ENCODE assay signal across 8 cellular contexts in the genomic region with DNA sequence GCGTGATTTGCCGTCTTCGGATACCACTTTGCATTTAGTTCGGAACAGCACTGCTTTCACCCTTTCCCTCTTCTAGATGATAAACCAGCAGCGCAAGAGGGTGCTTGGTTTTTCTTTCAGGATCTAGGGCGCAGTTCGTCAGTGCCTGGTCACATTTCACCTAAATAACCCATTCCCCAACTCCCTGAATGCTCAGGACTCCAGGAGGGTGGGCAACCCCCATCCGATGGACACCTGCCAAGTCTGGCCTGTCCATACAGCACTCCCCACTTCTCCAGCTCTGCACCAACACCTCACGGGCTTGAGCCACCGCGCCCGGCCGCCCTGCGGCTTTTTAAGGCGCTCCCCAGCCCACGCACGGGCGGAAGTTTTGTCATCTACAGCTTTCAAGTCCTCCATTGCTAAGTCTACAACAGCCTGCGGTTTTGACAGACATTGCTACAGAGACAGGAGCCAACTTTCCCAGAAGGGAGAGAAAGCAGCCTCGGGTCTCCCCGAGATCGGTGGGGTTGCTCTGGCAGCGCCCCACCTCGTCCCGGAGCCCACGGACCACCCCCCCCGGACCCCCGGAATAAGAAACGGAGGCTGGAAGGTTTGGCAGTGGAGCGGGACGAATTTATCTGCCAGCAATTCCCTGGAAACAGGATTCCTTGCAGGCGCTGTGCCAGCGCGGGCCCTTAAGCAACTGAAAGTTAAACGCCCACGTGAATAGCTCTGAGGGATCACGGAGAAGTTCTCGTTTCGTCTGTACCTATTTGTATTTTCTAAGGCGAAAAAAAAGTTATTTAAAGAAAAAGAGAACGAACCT. TPM values are rescaled to one million over a fixed set of nuclear protein-coding genes. Genes with fewer than 3 reads are reported as not detected.
DNase-seq lines count a peak whose midpoint lies in the region; ATAC-seq and TF ChIP-seq lines count a peak whose summit lies in the region.

No MANE protein-coding gene starts in this region.

- H3K27me3 Mint-ChIP-seq in activated CD4-positive, alpha-beta T cell treated with anti-CD3 and anti-CD28 coated beads, Interleukin-2, amount 10 ng/mL, durations not matched to agents 24 days and 14 days, result no peaks in the 10 kb centered on the region

- no peak for TF ChIP-seq CTCF in dorsolateral prefrontal cortex (IDR thresholded peaks at IDR 0.05 in 54 of 56, conservative IDR thresholded peaks at IDR 0.05 in 2 of 56; ENCODE audit: low read depth in 1 of 56, partially characterized antibody in 56 of 56)

- H3K4me3 ChIP-seq in dorsolateral prefrontal cortex, result peak overlapping the region in 55 of 59 donors; percentile 7 to 62 (median 39)

- peak; percentile 69 for DNase-seq in COLO829 (ENCODE audit: low spot score)
- peak; percentile 39 for DNase-seq in HT1080 (ENCODE audit: low read depth)
- peak; percentile 91 for DNase-seq in activated CD4-positive, alpha-beta T cell treated with anti-CD3 and anti-CD28 coated beads, Interleukin-2, amount 10 ng/mL, durations not matched to agents 24 days and 14 days
- no peak for DNase-seq in dorsolateral prefrontal cortex
- peak; percentile 24 for DNase-seq in mucosa of gallbladder (ENCODE audit: low spot score)
- peak; percentile 61 to 70 for DNase-seq in stimulated activated CD8-positive, alpha-beta memory T cell treated with anti-CD3 and anti-CD28 coated beads, Interleukin-4, amount 100 ng/mL, for 4 hours (ENCODE audit: low read depth in 2 of 2, low spot score in 1 of 2)
- DNase-seq in SKM-1 (lab: John Stamatoyannopoulos, UW; ENCODE audit: unreplicated experiment), result no peak

- ATAC-seq in GM18868 (IDR thresholded peaks at IDR 0.05; ENCODE audit: unreplicated experiment), result no peak

- peaks cover 25 to 100% (median 88%) of the 10 kb centered on the region in 45 donors for H3K27me3 ChIP-seq in dorsolateral prefrontal cortex

- H3K9me3 Mint-ChIP-seq in activated CD4-positive, alpha-beta T cell treated with anti-CD3 and anti-CD28 coated beads, Interleukin-2, amount 10 ng/mL, durations not matched to agents 24 days and 14 days, result peaks cover 7% of the 10 kb centered on the region

- H3K27ac ChIP-seq in dorsolateral prefrontal cortex, result no peak overlapping the region

- H3K4me1 Mint-ChIP-seq in activated CD4-positive, alpha-beta T cell treated with anti-CD3 and anti-CD28 coated beads, Interleukin-2, amount 10 ng/mL, durations not matched to agents 24 days and 14 days, result peaks cover 56% of the 10 kb centered on the region

- intact Hi-C loops in activated CD4-positive, alpha-beta T cell treated with anti-CD3 and anti-CD28 coated beads, Interleukin-2, amount 10 ng/mL, durations not matched to agents 24 days and 14 days (cut with micrococcal nuclease), result loop anchor here (1.0 kb wide), 4 partner anchors 39 to 175 kb away; a partner anchor contains a TSS
- intact Hi-C loops in dorsolateral prefrontal cortex (cut with DNase I), result no loop called here

- peak overlapping the region; percentile 92 for H3K4me3 Mint-ChIP-seq in activated CD4-positive, alpha-beta T cell treated with anti-CD3 and anti-CD28 coated beads, Interleukin-2, amount 10 ng/mL, durations not matched to agents 24 days and 14 days

- H3K27ac Mint-ChIP-seq in activated CD4-positive, alpha-beta T cell treated with anti-CD3 and anti-CD28 coated beads, Interleukin-2, amount 10 ng/mL, durations not matched to agents 24 days and 14 days, result peak overlapping the region; percentile 96

- H3K36me3 Mint-ChIP-seq in activated CD4-positive, alpha-beta T cell treated with anti-CD3 and anti-CD28 coated beads, Interleukin-2, amount 10 ng/mL, durations not matched to agents 24 days and 14 days (ENCODE audit: low read depth), result peaks cover 81% of the 10 kb centered on the region

RNA-seq across cellular contexts. Expression of a gene that starts 38.6 kb away (rescaled TPM):
- total RNA-seq in HT1080 (2014; rRNA removed; shearing (Covaris generic)), result 0.43 and 0.80 TPM in 2 replicates
- polyA plus RNA-seq in HT1080 (2015; cell fraction: cytosol; rRNA removed), result 0.06 and 0.14 TPM in 2 replicates
- polyA plus RNA-seq in HT1080 (2015; cell fraction: nucleus; rRNA removed), result 0.82 and 1.3 TPM in 2 replicates
- total RNA-seq in activated CD4-positive, alpha-beta T cell treated with anti-CD3 and anti-CD28 coated beads, Interleukin-2, amount 10 ng/mL, durations not matched to agents 24 days and 14 days, result 34.5 and 36.8 TPM in 2 replicates
- total RNA-seq in dorsolateral prefrontal cortex, result 1 to 10 TPM in 101 of 120 experiments, under 1 TPM in 19; 0.39 to 5.6 (median 2.2) TPM
- 29.1 TPM for total RNA-seq in mucosa of gallbladder

RNA-seq across cellular contexts. Expression of a gene that starts 50.4 kb away (rescaled TPM):
- total RNA-seq in HT1080 (2014; rRNA removed; shearing (Covaris generic)), result not detected in 2 replicates
- not detected in 2 replicates for polyA plus RNA-seq in HT1080 (2015; cell fraction: cytosol; rRNA removed)
- polyA plus RNA-seq in HT1080 (2015; cell fraction: nucleus; rRNA removed), result 0.07 TPM in 1 of 2 replicates, not detected in the other
- total RNA-seq in activated CD4-positive, alpha-beta T cell treated with anti-CD3 and anti-CD28 coated beads, Interleukin-2, amount 10 ng/mL, durations not matched to agents 24 days and 14 days, result 43.1 and 44.8 TPM in 2 replicates
- 1 to 10 TPM in 36 of 120 experiments, under 1 TPM in 73, not detected in 11; 0.19 to 3.9 (median 0.75) TPM for total RNA-seq in dorsolateral prefrontal cortex
- 3.3 TPM for total RNA-seq in mucosa of gallbladder

RNA-seq across cellular contexts. Expression of a gene that starts 54.8 kb away (rescaled TPM):
- total RNA-seq in HT1080 (2014; rRNA removed; shearing (Covaris generic)), result 7.7 and 13.3 TPM in 2 replicates
- 6.9 and 7.9 TPM in 2 replicates for polyA plus RNA-seq in HT1080 (2015; cell fraction: cytosol; rRNA removed)
- polyA plus RNA-seq in HT1080 (2015; cell fraction: nucleus; rRNA removed), result 29.8 and 30.9 TPM in 2 replicates
- total RNA-seq in activated CD4-positive, alpha-beta T cell treated with anti-CD3 and anti-CD28 coated beads, Interleukin-2, amount 10 ng/mL, durations not matched to agents 24 days and 14 days, result 5.0 and 7.8 TPM in 2 replicates
- total RNA-seq in dorsolateral prefrontal cortex (1 to 10 TPM in 116 of 120 experiments, under 1 TPM in 4; 0.80 to 6.9 (median 2.3) TPM), mucosa of gallbladder (16.0 TPM)

Comparison
In these comparisons a context has a peak if more than half of its experiments do, and no peak if none do; other contexts are left out.
1. DNase-seq: peak in COLO829 (single experiment), HT1080 (single experiment), activated CD4-positive, alpha-beta T cell treated with anti-CD3 and anti-CD28 coated beads, Interleukin-2, amount 10 ng/mL, durations not matched to agents 24 days and 14 days (single experiment), mucosa of gallbladder (single experiment) and stimulated activated CD8-positive, alpha-beta memory T cell treated with anti-CD3 and anti-CD28 coated beads, Interleukin-4, amount 100 ng/mL, for 4 hours (2 of 2); none in dorsolateral prefrontal cortex (0 of 10) and SKM-1 (single experiment).